8 cellular contexts compared by ENCODE assay signal in genomic region chr17:45170976-45171337, GRCh38. TPM values are rescaled to one million over a fixed set of nuclear protein-coding genes. Genes with fewer than 3 reads are reported as not detected.
DNase-seq lines count a peak whose midpoint lies in the region; ATAC-seq and TF ChIP-seq lines count a peak whose summit lies in the region.

No MANE protein-coding gene starts in this region.

- peak overlapping the region; percentile 74 for H3K9ac ChIP-seq in PC-3 (ENCODE audit: low read length)
- H3K9ac ChIP-seq in mucosa of rectum (ENCODE audit: low read depth in 1 of 2, low read length in 2 of 2) = peak overlapping the region; percentile 60 to 64

- no peaks in the 10 kb centered on the region for H3K9me3 ChIP-seq in PC-3 (ENCODE audit: low read length)
- no peaks in the 10 kb centered on the region for H3K9me3 ChIP-seq in ectodermal cell (ENCODE audit: control insufficient read depth, low read length)
- no peaks in the 10 kb centered on the region for H3K9me3 ChIP-seq in mucosa of rectum (ENCODE audit: control insufficient read depth in 2 of 2, low read length in 2 of 2)

- peak in 10 of 14 donors; percentile 8 to 69 (median 30) for DNase-seq in C1 segment of cervical spinal cord (lab: John Stamatoyannopoulos, UW)
- DNase-seq in PC-3 = peak; percentile 88
- DNase-seq in NK-92 (lab: John Stamatoyannopoulos, UW; ENCODE audit: unreplicated experiment) = no peak

- H3K4me3 ChIP-seq in PC-3 (ENCODE audit: low read length) (peak overlapping the region; percentile 24; the same call in 1 of the 2 replicates), ectodermal cell (ENCODE audit: insufficient read depth, low read depth, low read length) (no peak overlapping the region), mucosa of rectum (ENCODE audit: low read length in 2 of 2) (peak overlapping the region; percentile 53 to 66)

- peak; percentile 51 for ATAC-seq in PC-3
- no peak for ATAC-seq in HG03135 (IDR thresholded peaks at IDR 0.05; ENCODE audit: unreplicated experiment)
- ATAC-seq in HG02870 (IDR thresholded peaks at IDR 0.05; ENCODE audit: unreplicated experiment) = no peak
- no peak for ATAC-seq in GM18909 (IDR thresholded peaks at IDR 0.05; ENCODE audit: poor library complexity, unreplicated experiment)

- peaks cover 50% of the 10 kb centered on the region for H3K4me1 ChIP-seq in PC-3 (ENCODE audit: insufficient read depth, low read length)
- H3K4me1 ChIP-seq in ectodermal cell (ENCODE audit: control insufficient read depth, insufficient read depth, low read length) = peaks cover 29% of the 10 kb centered on the region
- peaks cover 23 to 26% of the 10 kb centered on the region in 2 donors for H3K4me1 ChIP-seq in mucosa of rectum (ENCODE audit: control insufficient read depth in 2 of 2, insufficient read depth in 2 of 2, low read length in 2 of 2)

- H3K79me2 ChIP-seq in PC-3 (ENCODE audit: low read length) = no peaks in the 10 kb centered on the region

- no peaks in the 10 kb centered on the region for H3K27me3 ChIP-seq in PC-3 (ENCODE audit: low read length)
- no peaks in the 10 kb centered on the region for H3K27me3 ChIP-seq in ectodermal cell (ENCODE audit: control insufficient read depth, insufficient read depth, low read length, poor library complexity, severe bottlenecking)
- H3K27me3 ChIP-seq in mucosa of rectum (ENCODE audit: control insufficient read depth in 2 of 2, insufficient read depth in 2 of 2, low read length in 2 of 2) = no peaks in the 10 kb centered on the region

- POLR2A ChIA-PET in PC-3 (lab: Charles Lee; ENCODE audit: unreplicated experiment) = interaction anchor here (0.5 to 1.3 kb wide), 4 partner anchors 10 to 77 kb away, joined by 3 to 8 read pairs (median 6); partner anchors contain the start of genes HEXIM1 and HEXIM2

- TF ChIP-seq CTCF in PC-3 (conservative IDR thresholded peaks at IDR 0.05; ENCODE audit: low read depth, low read length) = no peak

- H3K36me3 ChIP-seq in PC-3 (ENCODE audit: low read depth, low read length) = 0 out of 2 replicates have a peak, but pooled peaks cover 6% of the 10 kb centered on the region
- no peaks in the 10 kb centered on the region for H3K36me3 ChIP-seq in ectodermal cell (ENCODE audit: control insufficient read depth, insufficient read depth, low read length)
- H3K36me3 ChIP-seq in mucosa of rectum (ENCODE audit: control insufficient read depth in 2 of 2, insufficient read depth in 2 of 2, low read length in 2 of 2) = no peaks in the 10 kb centered on the region

- H3K27ac ChIP-seq in PC-3 (ENCODE audit: low read length) = peak overlapping the region; percentile 95
- peak overlapping the region; percentile 86 for H3K27ac ChIP-seq in ectodermal cell (ENCODE audit: insufficient read depth, low read depth, low read length, poor library complexity, severe bottlenecking)
- peak overlapping the region; percentile 87 for H3K27ac ChIP-seq in mucosa of rectum (ENCODE audit: low read depth in 2 of 2, low read length in 2 of 2)

- H4K20me1 ChIP-seq in PC-3 (ENCODE audit: low read length) = no peaks in the 10 kb centered on the region

- H2AFZ ChIP-seq in PC-3 (ENCODE audit: low read length) = peak overlapping the region; percentile 72

- 77 to 84% methylated on average over 4 of the region's 4 CpGs for WGBS in ectodermal cell, 2 experiments

- CTCF ChIA-PET in PC-3 (lab: Charles Lee) = interaction anchor here (0.5 to 3.3 kb wide), 5 partner anchors 10 to 108 kb away, joined by 3 to 57 read pairs (median 7); partner anchors contain the start of genes ACBD4, HEXIM1 and HEXIM2

- H3F3A ChIP-seq in PC-3 (ENCODE audit: low read length, unreplicated experiment) = peaks cover 19% of the 10 kb centered on the region

- peak overlapping the region; percentile 79 for H3K4me2 ChIP-seq in PC-3 (ENCODE audit: low read length)

- intact Hi-C loops in PC-3 (cut with micrococcal nuclease) = loop anchor here (1.0 kb wide), 2 partner anchors 10 to 19 kb away; partner anchors contain the start of gene HEXIM2

- no peaks in the 10 kb centered on the region for H3K9me2 ChIP-seq in PC-3 (replicated peaks; ENCODE audit: low read length)

- TSS peak; percentile 45 for BruUV-seq in PC-3 (replicated peaks; lab: Mats Ljungman, UMichigan)

RNA-seq across cellular contexts. Expression of gene HEXIM2, which starts 9.3 kb away (rescaled TPM):
- total RNA-seq in PC-3 (2014; rRNA removed) = 19.9 and 30.5 TPM in 2 replicates
- polyA plus RNA-seq in ectodermal cell (2013, experiment 1 of 4) = 14.2 TPM
- polyA plus RNA-seq in ectodermal cell (2013, experiment 2 of 4) = 14.3 TPM
- 11.9 TPM for polyA plus RNA-seq in ectodermal cell (2013, experiment 3 of 4)
- 9.7 TPM for polyA plus RNA-seq in ectodermal cell (2013, experiment 4 of 4)

RNA-seq across cellular contexts. Expression of gene HEXIM1, which starts 22.7 kb away (rescaled TPM):
- 47.3 and 59.0 TPM in 2 replicates for total RNA-seq in PC-3 (2014; rRNA removed)
- 46.6 TPM for polyA plus RNA-seq in ectodermal cell (2013, experiment 1 of 4)
- 45.1 TPM for polyA plus RNA-seq in ectodermal cell (2013, experiment 2 of 4)
- 31.7 TPM for polyA plus RNA-seq in ectodermal cell (2013, experiment 3 of 4)
- polyA plus RNA-seq in ectodermal cell (2013, experiment 4 of 4) = 34.2 TPM

RNA-seq across cellular contexts. Expression of gene ACBD4, which starts 35.5 kb away (rescaled TPM):
- 12.9 and 17.3 TPM in 2 replicates for total RNA-seq in PC-3 (2014; rRNA removed)
- 13.0 TPM for polyA plus RNA-seq in ectodermal cell (2013, experiment 1 of 4)
- 12.5 TPM for polyA plus RNA-seq in ectodermal cell (2013, experiment 2 of 4)
- polyA plus RNA-seq in ectodermal cell (2013, experiment 3 of 4) = 9.1 TPM
- polyA plus RNA-seq in ectodermal cell (2013, experiment 4 of 4) = 11.3 TPM

RNA-seq across cellular contexts. Expression of gene PLCD3, which starts 38.6 kb away (rescaled TPM):
- 35.1 and 55.3 TPM in 2 replicates for total RNA-seq in PC-3 (2014; rRNA removed)
- polyA plus RNA-seq in ectodermal cell (2013, experiment 1 of 4) = 33.5 TPM
- polyA plus RNA-seq in ectodermal cell (2013, experiment 2 of 4) = 25.3 TPM
- polyA plus RNA-seq in ectodermal cell (2013, experiment 3 of 4) = 23.3 TPM
- 25.9 TPM for polyA plus RNA-seq in ectodermal cell (2013, experiment 4 of 4)

RNA-seq across cellular contexts. Expression of gene FMNL1, which starts 50.7 kb away (rescaled TPM):
- 8.2 and 14.2 TPM in 2 replicates for total RNA-seq in PC-3 (2014; rRNA removed)
- polyA plus RNA-seq in ectodermal cell (2013, experiment 1 of 4) = 3.0 TPM
- 3.0 TPM for polyA plus RNA-seq in ectodermal cell (2013, experiment 2 of 4)
- polyA plus RNA-seq in ectodermal cell (2013, experiment 3 of 4) = 2.7 TPM
- 3.0 TPM for polyA plus RNA-seq in ectodermal cell (2013, experiment 4 of 4)
